Comparison of ENCODE assay signal across 24 cellular contexts in genomic region chr12:15597125-15597830, GRCh38.
"Had no signal": no experiment of that assay in that cellular context is flagged by ENCODE, and none has a peak within 500 bp of the region (broad histone marks: within the 10 kb centered on the region; RNA-seq: fewer than 3 reads in every experiment).

No MANE protein-coding gene starts in this region.

- H3K9me3 Mint-ChIP-seq: activated naive CD4-positive, alpha-beta T cell treated with anti-CD3 and anti-CD28 coated beads, Interleukin-2, amount 50 U/mL, for 24 hours; activated T-helper 1 cell treated with anti-CD3 and anti-CD28 coated beads, Interleukin-12 subunit alpha, Interleukin-12 subunit beta, Interleukin-2, Interleukin-4 antibody, amounts not matched to agents 30 ng/mL and 10 ng/mL and 1 ng/mL, durations not matched to agents 14 hours and 24 hours and 36 hours; brain; effector memory CD8-positive, alpha-beta T cell had no signal

- H3K27me3 Mint-ChIP-seq: activated naive CD4-positive, alpha-beta T cell treated with anti-CD3 and anti-CD28 coated beads, Interleukin-2, amount 50 U/mL, for 24 hours; brain had no signal

- H3K4me3 ChIP-seq: hepatocyte, left lung, lung, neural progenitor cell, spleen, thyroid gland, upper lobe of right lung had no signal

- H3K4me1 ChIP-seq: neural progenitor cell had no signal

- H3K4me3 Mint-ChIP-seq: activated CD8-positive, alpha-beta T cell treated with anti-CD3 and anti-CD28 coated beads, Interleukin-2, amount 10 ng/mL, durations not matched to agents 7 days and 5 days; activated naive CD4-positive, alpha-beta T cell treated with anti-CD3 and anti-CD28 coated beads, Interleukin-2, amount 50 U/mL, for 24 hours; activated T-helper 1 cell treated with anti-CD3 and anti-CD28 coated beads, Interleukin-12 subunit alpha, Interleukin-12 subunit beta, Interleukin-2, Interleukin-4 antibody, amounts not matched to agents 30 ng/mL and 10 ng/mL and 1 ng/mL, durations not matched to agents 14 hours and 24 hours and 36 hours; brain; effector memory CD8-positive, alpha-beta T cell; naive thymus-derived CD4-positive, alpha-beta T cell; neural progenitor cell had no signal

- ATAC-seq: activated CD8-positive, alpha-beta T cell treated with anti-CD3 and anti-CD28 coated beads, Interleukin-2, amount 10 ng/mL, durations not matched to agents 7 days and 5 days; effector memory CD8-positive, alpha-beta T cell; esophagus mucosa; naive thymus-derived CD4-positive, alpha-beta T cell had no signal

- H3K9me3 ChIP-seq: left lung, spleen, thyroid gland, upper lobe of right lung had no signal

- H3K27ac ChIP-seq: hepatocyte, left lung, neural progenitor cell, thyroid gland, VCaP had no signal

- H3K36me3 ChIP-seq: left lung, neural progenitor cell, thyroid gland, upper lobe of right lung had no signal

- H3K4me1 Mint-ChIP-seq: naive thymus-derived CD4-positive, alpha-beta T cell had no signal

- H3K36me3 Mint-ChIP-seq: neural progenitor cell had no signal

- DNase-seq: activated CD4-positive, alpha-beta T cell treated with anti-CD3 and anti-CD28 coated beads for 1 hour; activated CD4-positive, alpha-beta T cell treated with anti-CD3 and anti-CD28 coated beads, Interleukin-2, amount 50 U/mL, for 1 hour; activated CD8-positive, alpha-beta T cell treated with anti-CD3 and anti-CD28 coated beads, Interleukin-2, amount 10 ng/mL, durations not matched to agents 7 days and 5 days; activated gamma-delta T cell treated with Interleukin-2 at 50 U/mL for 16 hours; anterior cingulate cortex; effector memory CD8-positive, alpha-beta T cell; glutamatergic neuron; kidney glomerular epithelial cell; left lung; naive thymus-derived CD4-positive, alpha-beta T cell; spleen; stimulated activated CD4-positive, alpha-beta T cell treated with anti-CD3 and anti-CD28 coated beads, Interleukin-4, amount 100 ng/mL, for 1 hour; stimulated activated naive CD4-positive, alpha-beta T cell treated with Interleukin-2 at 50 U/mL for 16 hours; thyroid gland; upper lobe of right lung had no signal

- H3K27me3 ChIP-seq: hepatocyte, left lung, neural progenitor cell, spleen, thyroid gland, upper lobe of right lung had no signal

- H3K27ac Mint-ChIP-seq: activated CD8-positive, alpha-beta T cell treated with anti-CD3 and anti-CD28 coated beads, Interleukin-2, amount 10 ng/mL, durations not matched to agents 7 days and 5 days; activated naive CD4-positive, alpha-beta T cell treated with anti-CD3 and anti-CD28 coated beads, Interleukin-2, amount 50 U/mL, for 24 hours; activated T-helper 1 cell treated with anti-CD3 and anti-CD28 coated beads, Interleukin-12 subunit alpha, Interleukin-12 subunit beta, Interleukin-2, Interleukin-4 antibody, amounts not matched to agents 30 ng/mL and 10 ng/mL and 1 ng/mL, durations not matched to agents 14 hours and 24 hours and 36 hours; effector memory CD8-positive, alpha-beta T cell; neural progenitor cell; progenitor cell of endocrine pancreas had no signal
